Comparison of ENCODE assay signal across 1 cellular context in the genomic region with DNA sequence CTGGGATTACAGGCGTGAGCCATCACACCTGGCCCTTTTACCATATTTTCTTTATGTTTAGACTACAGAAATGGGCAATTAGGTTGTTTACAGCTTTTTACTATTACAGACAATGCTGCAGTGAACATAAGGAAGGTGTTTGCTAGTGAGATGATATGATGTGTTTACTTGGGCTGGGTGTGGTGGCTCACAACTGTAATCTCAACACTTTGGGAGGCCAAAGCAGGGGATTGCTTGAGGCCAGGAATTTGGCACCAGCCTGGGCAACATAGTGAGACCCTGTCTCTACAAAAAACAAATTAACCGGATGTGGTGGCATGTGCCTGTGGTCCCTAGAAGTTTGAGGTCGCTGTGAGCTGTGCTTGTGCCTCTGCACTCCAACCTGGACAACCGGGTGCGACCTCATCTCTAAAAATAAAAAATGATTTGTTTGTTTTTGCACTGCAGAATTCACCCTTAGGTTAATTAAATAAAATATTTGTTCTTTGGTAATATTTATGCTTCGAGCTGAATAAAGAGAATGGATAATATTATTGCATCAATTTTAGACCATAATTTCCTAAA.
TF ChIP-seq lines count a peak whose summit lies in the region.

No MANE protein-coding gene starts in this region.

TF ChIP-seq in A549, 52 proteins besides CTCF, POLR2A, EP300 and RAD21 (continued from another document):
- TF ChIP-seq, protein P1, sequence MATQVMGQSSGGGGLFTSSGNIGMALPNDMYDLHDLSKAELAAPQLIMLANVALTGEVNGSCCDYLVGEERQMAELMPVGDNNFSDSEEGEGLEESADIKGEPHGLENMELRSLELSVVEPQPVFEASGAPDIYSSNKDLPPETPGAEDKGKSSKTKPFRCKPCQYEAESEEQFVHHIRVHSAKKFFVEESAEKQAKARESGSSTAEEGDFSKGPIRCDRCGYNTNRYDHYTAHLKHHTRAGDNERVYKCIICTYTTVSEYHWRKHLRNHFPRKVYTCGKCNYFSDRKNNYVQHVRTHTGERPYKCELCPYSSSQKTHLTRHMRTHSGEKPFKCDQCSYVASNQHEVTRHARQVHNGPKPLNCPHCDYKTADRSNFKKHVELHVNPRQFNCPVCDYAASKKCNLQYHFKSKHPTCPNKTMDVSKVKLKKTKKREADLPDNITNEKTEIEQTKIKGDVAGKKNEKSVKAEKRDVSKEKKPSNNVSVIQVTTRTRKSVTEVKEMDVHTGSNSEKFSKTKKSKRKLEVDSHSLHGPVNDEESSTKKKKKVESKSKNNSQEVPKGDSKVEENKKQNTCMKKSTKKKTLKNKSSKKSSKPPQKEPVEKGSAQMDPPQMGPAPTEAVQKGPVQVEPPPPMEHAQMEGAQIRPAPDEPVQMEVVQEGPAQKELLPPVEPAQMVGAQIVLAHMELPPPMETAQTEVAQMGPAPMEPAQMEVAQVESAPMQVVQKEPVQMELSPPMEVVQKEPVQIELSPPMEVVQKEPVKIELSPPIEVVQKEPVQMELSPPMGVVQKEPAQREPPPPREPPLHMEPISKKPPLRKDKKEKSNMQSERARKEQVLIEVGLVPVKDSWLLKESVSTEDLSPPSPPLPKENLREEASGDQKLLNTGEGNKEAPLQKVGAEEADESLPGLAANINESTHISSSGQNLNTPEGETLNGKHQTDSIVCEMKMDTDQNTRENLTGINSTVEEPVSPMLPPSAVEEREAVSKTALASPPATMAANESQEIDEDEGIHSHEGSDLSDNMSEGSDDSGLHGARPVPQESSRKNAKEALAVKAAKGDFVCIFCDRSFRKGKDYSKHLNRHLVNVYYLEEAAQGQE (IDR thresholded peaks at IDR 0.05), result no peak
- TF ChIP-seq, protein P2, sequence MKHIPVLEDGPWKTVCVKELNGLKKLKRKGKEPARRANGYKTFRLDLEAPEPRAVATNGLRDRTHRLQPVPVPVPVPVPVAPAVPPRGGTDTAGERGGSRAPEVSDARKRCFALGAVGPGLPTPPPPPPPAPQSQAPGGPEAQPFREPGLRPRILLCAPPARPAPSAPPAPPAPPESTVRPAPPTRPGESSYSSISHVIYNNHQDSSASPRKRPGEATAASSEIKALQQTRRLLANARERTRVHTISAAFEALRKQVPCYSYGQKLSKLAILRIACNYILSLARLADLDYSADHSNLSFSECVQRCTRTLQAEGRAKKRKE (CRISPR knock-in tag; IDR thresholded peaks at IDR 0.05; ENCODE audit: low read depth), result no peak
- no peak for TF ChIP-seq SMC3 (IDR thresholded peaks at IDR 0.05)
- no peak for TF ChIP-seq ZC3H11A (IDR thresholded peaks at IDR 0.05)
- no peak for TF ChIP-seq NFE2L2 (conservative IDR thresholded peaks at IDR 0.05; ENCODE audit: low read length)
- no peak for TF ChIP-seq HOXB5 (CRISPR knock-in tag; IDR thresholded peaks at IDR 0.05)
